ENCODE assay signal across 20 cellular contexts in the genomic region with DNA sequence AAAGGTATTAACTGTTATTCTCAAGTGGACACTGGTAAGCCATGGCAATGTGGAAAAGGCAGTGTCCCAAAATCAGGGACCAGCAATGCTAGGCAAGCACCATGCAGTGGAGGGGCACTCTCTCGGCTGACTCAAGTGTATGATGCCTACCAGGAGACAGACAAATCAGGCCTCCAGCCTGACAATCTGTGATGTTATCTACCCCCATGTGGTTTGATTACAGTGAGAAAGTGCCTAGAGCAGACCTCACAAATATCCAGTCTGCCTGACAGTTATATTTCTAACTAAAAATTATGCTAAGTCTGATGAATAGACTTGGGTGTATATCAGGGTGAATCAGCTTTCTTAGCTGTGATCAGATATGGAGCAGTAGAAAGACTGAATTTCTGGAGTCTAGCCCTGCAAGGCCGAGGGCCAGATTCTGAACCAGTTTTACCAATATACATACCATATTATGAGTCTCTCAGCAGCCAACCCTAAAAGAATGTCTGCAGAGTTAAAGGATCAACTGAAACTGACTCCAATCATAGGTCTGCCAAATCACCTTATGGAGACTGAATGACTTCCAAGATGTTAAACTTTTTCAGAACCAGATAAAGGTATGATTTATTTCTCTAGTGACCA. TPM values are rescaled to one million over a fixed set of nuclear protein-coding genes. Genes with fewer than 3 reads are reported as not detected.
DNase-seq lines count a peak whose midpoint lies in the region; ATAC-seq and TF ChIP-seq lines count a peak whose summit lies in the region.
"Had no signal": no experiment of that assay in that cellular context is flagged by ENCODE, and none has a peak within 500 bp of the region (broad histone marks: within the 10 kb centered on the region; RNA-seq: fewer than 3 reads in every experiment).

No MANE protein-coding gene starts in this region.

- peaks cover 0 to 7% (median 3%) of the 10 kb centered on the region in 7 donors for H3K9me3 Mint-ChIP-seq in CD14-positive monocyte
- H3K9me3 Mint-ChIP-seq in natural killer cell = no peaks in the 10 kb centered on the region
- H3K9me3 Mint-ChIP-seq: GM23338 had no signal

- no peak overlapping the region for H3K4me2 ChIP-seq in parathyroid adenoma (ENCODE audit: low read length)
- H3K4me2 ChIP-seq: GM23338 had no signal

- H3K27me3 Mint-ChIP-seq in CD14-positive monocyte (ENCODE audit: low read depth in 3 of 3) (no peaks in the 10 kb centered on the region), natural killer cell (ENCODE audit: low read depth in 2 of 2) (peaks cover 20 to 40% of the 10 kb centered on the region in 2 donors)

- H3K36me3 ChIP-seq in body of pancreas (replicated peaks in 1 of 2; ENCODE audit: insufficient read depth in 1 of 2, low read depth in 2 of 2) (no peaks in the 10 kb centered on the region), parathyroid adenoma (ENCODE audit: control insufficient read depth, insufficient read depth, low read length) (no peaks in the 10 kb centered on the region)
- H3K36me3 ChIP-seq: Peyer's patch had no signal

- no peaks in the 10 kb centered on the region for H3K79me2 ChIP-seq in parathyroid adenoma

- H3K27ac Mint-ChIP-seq in CD14-positive monocyte (peak overlapping the region; percentile 38 to 98 (median 76)), natural killer cell (no peak overlapping the region)
- H3K27ac Mint-ChIP-seq: GM23338 had no signal

- WGBS in body of pancreas, 2 donors = 59 to 63% methylated on average over 2 of the region's 2 CpGs

- no peak for TF ChIP-seq CTCF in CD14-positive monocyte (IDR thresholded peaks at IDR 0.05)
- TF ChIP-seq CTCF in body of pancreas (IDR thresholded peaks at IDR 0.05) = no peak
- TF ChIP-seq CTCF in fibroblast of the aortic adventitia (IDR thresholded peaks at IDR 0.05; ENCODE audit: insufficient read depth, low read length) = no peak
- no peak for TF ChIP-seq CTCF in parathyroid adenoma (IDR thresholded peaks at IDR 0.05)
- TF ChIP-seq CTCF in natural killer cell (IDR thresholded peaks at IDR 0.05) = no peak

- no peak overlapping the region for H3K9ac ChIP-seq in parathyroid adenoma

- H3K4me3 Mint-ChIP-seq in CD14-positive monocyte (peak overlapping the region; percentile 24 to 53), natural killer cell (no peak overlapping the region)
- H3K4me3 Mint-ChIP-seq: GM23338 had no signal

- TF ChIP-seq POLR2A in body of pancreas (IDR thresholded peaks at IDR 0.05) = no peak

- H3K36me3 Mint-ChIP-seq in CD14-positive monocyte (peaks cover 40 to 49% of the 10 kb centered on the region in 2 donors), natural killer cell (no peaks in the 10 kb centered on the region)

- ATAC-seq in body of pancreas (no peak), GM18502 (IDR thresholded peaks at IDR 0.05; ENCODE audit: poor library complexity, unreplicated experiment) (no peak), natural killer cell (no peak)
- ATAC-seq: GM23338 had no signal

- intact Hi-C loops in CD14-positive monocyte (cut with micrococcal nuclease) = loop anchor here in 1 of 2 donors (10.0 kb wide), 1 partner anchor 390 kb away; no protein-coding TSS in a partner anchor
- intact Hi-C loops in body of pancreas (cut with DNase I) = no loop called here
- intact Hi-C loops in natural killer cell (cut with micrococcal nuclease) = no loop called here

- H3K27me3 ChIP-seq in body of pancreas = no peaks in the 10 kb centered on the region
- no peaks in the 10 kb centered on the region for H3K27me3 ChIP-seq in parathyroid adenoma (ENCODE audit: control insufficient read depth, insufficient read depth, low read length)
- H3K27me3 ChIP-seq: Peyer's patch had no signal

- peak overlapping the region; percentile 5 for H2AFZ ChIP-seq in parathyroid adenoma
- H2AFZ ChIP-seq: GM23338 had no signal

- H3K4me1 Mint-ChIP-seq in CD14-positive monocyte (peaks cover 81% of the 10 kb centered on the region), natural killer cell (no peaks in the 10 kb centered on the region)

- H3K4me1 ChIP-seq in body of pancreas (peaks cover 73% of the 10 kb centered on the region), parathyroid adenoma (no peaks in the 10 kb centered on the region)

- H3K9me3 ChIP-seq in body of pancreas (no peaks in the 10 kb centered on the region), parathyroid adenoma (ENCODE audit: control insufficient read depth, low read length) (no peaks in the 10 kb centered on the region)
- H3K9me3 ChIP-seq: Peyer's patch had no signal

- no peak overlapping the region for H3K4me3 ChIP-seq in body of pancreas
- no peak overlapping the region for H3K4me3 ChIP-seq in fibroblast of the aortic adventitia (ENCODE audit: low read depth, low read length)
- no peak overlapping the region for H3K4me3 ChIP-seq in parathyroid adenoma (ENCODE audit: low read depth, low read length)
- H3K4me3 ChIP-seq: GM23338, Peyer's patch had no signal

- H3K27ac ChIP-seq in body of pancreas = peak overlapping the region in 3 of 4 donors; percentile 23 to 80 (median 60)
- no peak overlapping the region for H3K27ac ChIP-seq in parathyroid adenoma
- H3K27ac ChIP-seq: Peyer's patch had no signal

- DNase-seq in CD14-positive monocyte (ENCODE audit: low spot score) (no peak), body of pancreas (no peak), fibroblast of the aortic adventitia (ENCODE audit: low read depth) (peak; percentile 1), natural killer cell (no peak)
- no peak for DNase-seq in stimulated activated CD4-positive, alpha-beta T cell treated with anti-CD3 and anti-CD28 coated beads, Interleukin-4, amount 100 ng/mL, for 24 hours
- DNase-seq: EL, GF-D8, HCEC 1CT, KBM-7, NCI-H1092, NCI-H1436 treated with DMSO at 0.1 percent for 48 hours, NCI-H2029 treated with DMSO at 0.1 percent for 48 hours, NCI-H2171 treated with DMSO at 0.1 percent for 48 hours, NCI-H524 treated with DMSO at 0.1 percent for 48 hours, NCI-H82, Peyer's patch had no signal

RNA-seq across cellular contexts. Expression of gene PLBD1, which starts 3.2 kb away (rescaled TPM):
- polyA plus RNA-seq in CD14-positive monocyte = 100 to 1,000 TPM; 543 to 876 TPM
- 10 to 100 TPM in 1 of 2 donors, 1 to 10 TPM in 1; 4.6 to 14.5 TPM for total RNA-seq in body of pancreas
- 2.4 and 3.4 TPM in 2 replicates for total RNA-seq in fibroblast of the aortic adventitia (ENCODE audit: low replicate concordance)
- 1 to 10 TPM; 3.3 to 8.2 (median 4.6) TPM for total RNA-seq in natural killer cell
- total RNA-seq: HT1080 had no signal

Comparison
In these comparisons a context has a peak if more than half of its experiments do, and no peak if none do; other contexts are left out.
1. H3K27ac Mint-ChIP-seq: peak in CD14-positive monocyte (7 of 7); none in natural killer cell (0 of 2).